In genomic region chr4:154559931-154560801, GRCh38 we compare ENCODE assay signal across 1 cellular context.
A peak's percentile ranks its signal among the peaks of the same experiment; 100 is the strongest.
TF ChIP-seq lines count a peak whose summit lies in the region.

No MANE protein-coding gene starts in this region.

TF ChIP-seq in HepG2, 621 proteins besides CTCF, POLR2A, EP300 and RAD21 (continued from another document and continues in another):
- peak; percentile 71; the same call in 1 of the 2 replicates for TF ChIP-seq ZNF281 (CRISPR knock-in tag; IDR thresholded peaks at IDR 0.05; ENCODE audit: borderline replicate concordance)
- no peak for TF ChIP-seq MYPOP (CRISPR knock-in tag; IDR thresholded peaks at IDR 0.05)
- 0 out of 2 replicates have a peak, but pooled peaks have one; percentile 57 for TF ChIP-seq ARNTL (CRISPR knock-in tag; IDR thresholded peaks at IDR 0.05)
- no peak for TF ChIP-seq ZXDC (CRISPR knock-in tag; IDR thresholded peaks at IDR 0.05)
- 0 out of 2 replicates have a peak, but pooled peaks have one; percentile 31 for TF ChIP-seq MAF1 (CRISPR knock-in tag; IDR thresholded peaks at IDR 0.05; ENCODE audit: borderline replicate concordance)
- TF ChIP-seq DR1 (CRISPR knock-in tag; IDR thresholded peaks at IDR 0.05), result no peak
- TF ChIP-seq MBD4 (IDR thresholded peaks at IDR 0.05; ENCODE audit: borderline replicate concordance, low read length), result peak; percentile 41; the same call in 1 of the 2 replicates
- peak; percentile 98 for TF ChIP-seq RXRB (CRISPR knock-in tag; IDR thresholded peaks at IDR 0.05; ENCODE audit: borderline replicate concordance)
- TF ChIP-seq CBFB (CRISPR knock-in tag; IDR thresholded peaks at IDR 0.05), result peak; percentile 74
- peak; percentile 97 for TF ChIP-seq HMG20B (CRISPR knock-in tag; conservative IDR thresholded peaks at IDR 0.05)
- no peak for TF ChIP-seq CC2D1A (CRISPR knock-in tag; IDR thresholded peaks at IDR 0.05)
- peak; percentile 73; the same call in 1 of the 2 replicates for TF ChIP-seq RFXAP (CRISPR knock-in tag; IDR thresholded peaks at IDR 0.05; ENCODE audit: borderline replicate concordance)
- TF ChIP-seq AKNA (CRISPR knock-in tag; IDR thresholded peaks at IDR 0.05; ENCODE audit: borderline replicate concordance), result no peak
- TF ChIP-seq MIXL1 (CRISPR knock-in tag; IDR thresholded peaks at IDR 0.05), result peak; percentile 97
- TF ChIP-seq SOX6 (IDR thresholded peaks at IDR 0.05), result no peak
- TF ChIP-seq SOX6 (CRISPR knock-in tag; IDR thresholded peaks at IDR 0.05), result peak; percentile 94
- no peak for TF ChIP-seq GABPA (IDR thresholded peaks at IDR 0.05; ENCODE audit: low read depth, low read length)
- no peak for TF ChIP-seq GABPA (CRISPR knock-in tag; IDR thresholded peaks at IDR 0.05; ENCODE audit: low read depth)
- TF ChIP-seq ZNF501 (CRISPR knock-in tag; IDR thresholded peaks at IDR 0.05), result no peak
- peak in 1 of 2 experiments; percentile 86; a peak in 2 of 4 replicates for TF ChIP-seq ATF4 (CRISPR knock-in tag; IDR thresholded peaks at IDR 0.05)
- TF ChIP-seq MTA1 (CRISPR knock-in tag; IDR thresholded peaks at IDR 0.05; ENCODE audit: borderline replicate concordance), result no peak
- TF ChIP-seq HDAC2 (CRISPR knock-in tag; IDR thresholded peaks at IDR 0.05), result peak; percentile 99
- 0 out of 2 replicates have a peak, but pooled peaks have one; percentile 40 for TF ChIP-seq TSC22D2 (CRISPR knock-in tag; IDR thresholded peaks at IDR 0.05; ENCODE audit: borderline replicate concordance)
- TF ChIP-seq HCFC1 (IDR thresholded peaks at IDR 0.05; ENCODE audit: low read depth, low read length), result no peak
- TF ChIP-seq ZNF737 (CRISPR knock-in tag; IDR thresholded peaks at IDR 0.05; ENCODE audit: borderline replicate concordance), result no peak
- TF ChIP-seq MAZ (IDR thresholded peaks at IDR 0.05; ENCODE audit: borderline replicate concordance, low read depth, low read length), result no peak
- no peak; the same call in 1 of the 2 replicates for TF ChIP-seq MAZ (CRISPR knock-in tag; IDR thresholded peaks at IDR 0.05; ENCODE audit: low read depth)
- no peak for TF ChIP-seq RBM39 (IDR thresholded peaks at IDR 0.05; ENCODE audit: low read depth, low read length, poor library complexity, severe bottlenecking)
- TF ChIP-seq ZNF546 (CRISPR knock-in tag; conservative IDR thresholded peaks at IDR 0.05), result no peak
- TF ChIP-seq ZNF451 (CRISPR knock-in tag; IDR thresholded peaks at IDR 0.05), result no peak
- TF ChIP-seq SRSF9 (IDR thresholded peaks at IDR 0.05; ENCODE audit: borderline replicate concordance, insufficient read depth, low read depth, low read length, poor library complexity, severe bottlenecking), result no peak
- TF ChIP-seq GABPB1 (CRISPR knock-in tag; IDR thresholded peaks at IDR 0.05), result no peak
- peak; percentile 93 for TF ChIP-seq TGIF2 (CRISPR knock-in tag; IDR thresholded peaks at IDR 0.05)
- TF ChIP-seq NCOA5 (CRISPR knock-in tag; IDR thresholded peaks at IDR 0.05), result 0 out of 2 replicates have a peak, but pooled peaks have one; percentile 40
- TF ChIP-seq ZNF530 (CRISPR knock-in tag; IDR thresholded peaks at IDR 0.05; ENCODE audit: low read depth), result no peak
- TF ChIP-seq HNRNPL (IDR thresholded peaks at IDR 0.05; ENCODE audit: low read depth, low read length), result no peak
- peak; percentile 87 for TF ChIP-seq ZNF557 (CRISPR knock-in tag; IDR thresholded peaks at IDR 0.05)
- peak; percentile 90 for TF ChIP-seq ZNF205 (CRISPR knock-in tag; IDR thresholded peaks at IDR 0.05)
- TF ChIP-seq HMG20A (CRISPR knock-in tag; IDR thresholded peaks at IDR 0.05; ENCODE audit: borderline replicate concordance), result peak; percentile 97
- TF ChIP-seq ZBTB42 (CRISPR knock-in tag; IDR thresholded peaks at IDR 0.05), result no peak
- TF ChIP-seq LCORL (IDR thresholded peaks at IDR 0.05), result peak; percentile 67
- TF ChIP-seq LCORL (CRISPR knock-in tag; IDR thresholded peaks at IDR 0.05), result no peak
- TF ChIP-seq FOXA1 (IDR thresholded peaks at IDR 0.05), result peak; percentile 70
- peak; percentile 97 for TF ChIP-seq FOXA1 (CRISPR knock-in tag; IDR thresholded peaks at IDR 0.05)
- TF ChIP-seq KDM5B (CRISPR knock-in tag; IDR thresholded peaks at IDR 0.05; ENCODE audit: borderline replicate concordance), result no peak
- TF ChIP-seq MIER2 (CRISPR knock-in tag; IDR thresholded peaks at IDR 0.05), result 0 out of 2 replicates have a peak, but pooled peaks have one; percentile 56
- TF ChIP-seq ZKSCAN5 (CRISPR knock-in tag; IDR thresholded peaks at IDR 0.05), result no peak
- TF ChIP-seq ZFP82 (CRISPR knock-in tag; IDR thresholded peaks at IDR 0.05; ENCODE audit: borderline replicate concordance), result peak; percentile 24; the same call in 1 of the 2 replicates
- no peak for TF ChIP-seq ZNF782 (CRISPR knock-in tag; IDR thresholded peaks at IDR 0.05; ENCODE audit: borderline replicate concordance)
- TF ChIP-seq ZNF773 (CRISPR knock-in tag; IDR thresholded peaks at IDR 0.05; ENCODE audit: borderline replicate concordance), result no peak
- TF ChIP-seq ZNF549 (CRISPR knock-in tag; IDR thresholded peaks at IDR 0.05), result no peak
- TF ChIP-seq HOXD1 (CRISPR knock-in tag; IDR thresholded peaks at IDR 0.05), result peak; percentile 94
- peak; percentile 1; the same call in 1 of the 2 replicates for TF ChIP-seq ZNF264 (CRISPR knock-in tag; IDR thresholded peaks at IDR 0.05)
- peak; percentile 53; the same call in 1 of the 3 replicates for TF ChIP-seq MXI1 (IDR thresholded peaks at IDR 0.05; ENCODE audit: borderline replicate concordance, low read depth, low read length)
- TF ChIP-seq ZMYM4 (CRISPR knock-in tag; IDR thresholded peaks at IDR 0.05), result peak; percentile 58; the same call in 1 of the 2 replicates
- TF ChIP-seq ZZZ3 (CRISPR knock-in tag; IDR thresholded peaks at IDR 0.05; ENCODE audit: borderline replicate concordance), result no peak
- peak; percentile 88 for TF ChIP-seq ZNF614 (CRISPR knock-in tag; IDR thresholded peaks at IDR 0.05; ENCODE audit: borderline replicate concordance)
- peak; percentile 97 for TF ChIP-seq MIER3 (CRISPR knock-in tag; IDR thresholded peaks at IDR 0.05; ENCODE audit: borderline replicate concordance)
- no peak for TF ChIP-seq SP1 (IDR thresholded peaks at IDR 0.05)
- TF ChIP-seq SP1 (CRISPR knock-in tag; IDR thresholded peaks at IDR 0.05), result no peak
- TF ChIP-seq STAT6 (CRISPR knock-in tag; IDR thresholded peaks at IDR 0.05; ENCODE audit: borderline replicate concordance), result peak; percentile 71
